ENCODE assay signal across 8 cellular contexts in genomic region chr9:124770359-124771020, GRCh38. TPM values are rescaled to one million over a fixed set of nuclear protein-coding genes. Genes with fewer than 3 reads are reported as not detected.
DNase-seq lines count a peak whose midpoint lies in the region; ATAC-seq, FAIRE-seq and TF ChIP-seq lines count a peak whose summit lies in the region.

No MANE protein-coding gene starts in this region.

- peak overlapping the region; percentile 55 for H3K27ac Mint-ChIP-seq in CD8-positive, alpha-beta T cell

- no peaks in the 10 kb centered on the region for H3K36me3 Mint-ChIP-seq in CD8-positive, alpha-beta T cell

- CTCF ChIA-PET in CD8-positive, alpha-beta T cell (lab: Charles Lee): interaction anchor here (1.0 to 12.4 kb wide), 7 partner anchors 6 to 491 kb away, joined by 3 to 245 read pairs (median 11); partner anchors contain the start of genes ARPC5L, GAPVD1, RPL35 and WDR38

- intact Hi-C loops in CD8-positive, alpha-beta T cell (cut with DNase I, micrococcal nuclease): loop anchor here (1.0 to 10.0 kb wide), 7 partner anchors 91 to 492 kb away; partner anchors contain the start of genes GOLGA1 (in 2 of the 2), GAPVD1 (in 1 of the 2), PPP6C (in 1 of the 2) and RPL35 (in 1 of the 2)
- intact Hi-C loops in pancreas (cut with DNase I): loop anchor here in 1 of 3 donors (10.0 kb wide), 1 partner anchor 604 kb away; no protein-coding TSS in a partner anchor

- POLR2A ChIA-PET in CD8-positive, alpha-beta T cell (lab: Charles Lee): interaction anchor here (1.0 to 1.6 kb wide), 3 partner anchors 10 to 103 kb away, joined by 3 to 5 read pairs (median 3); partner anchors contain the start of gene WDR38

- no peak for ATAC-seq in CD8-positive, alpha-beta T cell
- ATAC-seq in HG02885 (IDR thresholded peaks at IDR 0.05; ENCODE audit: poor library complexity, unreplicated experiment): peak; percentile 7
- ATAC-seq in pancreas: peak; percentile 0 to 3 (median 0)
- ATAC-seq in GM21381 (IDR thresholded peaks at IDR 0.05; ENCODE audit: unreplicated experiment): no peak

- no peaks in the 10 kb centered on the region for H3K36me3 ChIP-seq in CD8-positive, alpha-beta T cell (ENCODE audit: insufficient read depth, low read length)
- no peaks in the 10 kb centered on the region for H3K36me3 ChIP-seq in pancreas

- H3K27me3 Mint-ChIP-seq in CD8-positive, alpha-beta T cell (ENCODE audit: low read depth): peaks cover 68% of the 10 kb centered on the region

- FAIRE-seq in pancreas (lab: Jason Lieb, UNC): no peak

- H3K4me1 Mint-ChIP-seq in CD8-positive, alpha-beta T cell (ENCODE audit: low read depth): peaks cover 34% of the 10 kb centered on the region

- peak overlapping the region; percentile 85 for H3K4me3 Mint-ChIP-seq in CD8-positive, alpha-beta T cell

- no peak for TF ChIP-seq CTCF in CD8-positive, alpha-beta T cell (IDR thresholded peaks at IDR 0.05)
- TF ChIP-seq CTCF in WI38 (IDR thresholded peaks at IDR 0.05; ENCODE audit: low read depth, low read length): no peak
- TF ChIP-seq CTCF in fibroblast of the aortic adventitia (IDR thresholded peaks at IDR 0.05; ENCODE audit: insufficient read depth, low read length): no peak
- TF ChIP-seq CTCF in pancreas (IDR thresholded peaks at IDR 0.05): no peak

- H3K27me3 ChIP-seq in CD8-positive, alpha-beta T cell (ENCODE audit: insufficient read depth, low read length): peaks cover 38% of the 10 kb centered on the region
- H3K27me3 ChIP-seq in pancreas: no peaks in the 10 kb centered on the region

- no peaks in the 10 kb centered on the region for H3K9me3 Mint-ChIP-seq in CD8-positive, alpha-beta T cell

- peak overlapping the region; percentile 67 for H3K4me3 ChIP-seq in CD8-positive, alpha-beta T cell (ENCODE audit: low read depth, low read length)
- H3K4me3 ChIP-seq in WI38 (ENCODE audit: low read depth, low read length) (peak overlapping the region; percentile 69), fibroblast of the aortic adventitia (ENCODE audit: low read depth, low read length) (peak overlapping the region; percentile 70), pancreas (peak overlapping the region; percentile 93 to 99 (median 96))

- H3K4me1 ChIP-seq in CD8-positive, alpha-beta T cell (ENCODE audit: insufficient read depth, low read length): peaks cover 21% of the 10 kb centered on the region
- H3K4me1 ChIP-seq in pancreas: peaks cover 0 to 13% (median 5%) of the 10 kb centered on the region in 3 donors

- no peak for DNase-seq in CD8-positive, alpha-beta T cell
- DNase-seq in fibroblast of the aortic adventitia (ENCODE audit: low read depth) (no peak), pancreas (peak in 4 of 6 donors; percentile 48 to 85 (median 55)), dedifferentiated amniotic fluid mesenchymal stem cell (ENCODE audit: extremely low spot score) (no peak), globus pallidus (ENCODE audit: low spot score) (no peak)

- 0 to 1% methylated on average over 25 to 43 of the region's 43 CpGs for WGBS in pancreas, 2 donors

- H3K27ac ChIP-seq in CD8-positive, alpha-beta T cell (ENCODE audit: low read depth, low read length): no peak overlapping the region
- H3K27ac ChIP-seq in pancreas: peak overlapping the region; percentile 74 to 84 (median 80)

- no peaks in the 10 kb centered on the region for H3K9me3 ChIP-seq in CD8-positive, alpha-beta T cell (ENCODE audit: low read length)
- no peaks in the 10 kb centered on the region for H3K9me3 ChIP-seq in pancreas

RNA-seq across cellular contexts. Expression of gene NR6A1, which starts 0.6 kb away (rescaled TPM):
- not detected for total RNA-seq in CD8-positive, alpha-beta T cell
- total RNA-seq in fibroblast of the aortic adventitia (ENCODE audit: low replicate concordance): 1.2 TPM in 1 of 2 replicates, not detected in the other
- total RNA-seq in pancreas: 1 to 10 TPM; 2.1 to 3.9 (median 2.5) TPM
- polyA plus RNA-seq in pancreas: 1 to 10 TPM; 3.0 to 3.1 TPM

RNA-seq across cellular contexts. Expression of gene OLFML2A, which starts 6.4 kb away (rescaled TPM):
- not detected for total RNA-seq in CD8-positive, alpha-beta T cell
- 1.7 and 13.7 TPM in 2 replicates for total RNA-seq in fibroblast of the aortic adventitia (ENCODE audit: low replicate concordance)
- total RNA-seq in pancreas: 1 to 10 TPM; 3.0 to 8.6 (median 6.5) TPM
- 1 to 10 TPM in 1 of 2 donors, under 1 TPM in 1; 0.95 to 2.3 TPM for polyA plus RNA-seq in pancreas

Comparison
In these comparisons a context has a peak if more than half of its experiments do, and no peak if none do; other contexts are left out.
1. ATAC-seq: peak in HG02885 (single experiment) and pancreas (4 of 4); none in CD8-positive, alpha-beta T cell (single experiment) and GM21381 (single experiment).
2. DNase-seq: peak in pancreas (4 of 6); none in CD8-positive, alpha-beta T cell (0 of 7), fibroblast of the aortic adventitia (single experiment), dedifferentiated amniotic fluid mesenchymal stem cell (single experiment) and globus pallidus (single experiment).
3. Peak in every context shown above with its lines, with median percentiles within 50 percentile points of each other: H3K4me3 ChIP-seq.